ENCODE assay signal across 26 cellular contexts in genomic region chr9:82565188-82565966, GRCh38.
"Had no signal": no experiment of that assay in that cellular context is flagged by ENCODE, and none has a peak within 500 bp of the region (broad histone marks: within the 10 kb centered on the region; RNA-seq: fewer than 3 reads in every experiment).

No MANE protein-coding gene starts in this region.

- H3K27me3 ChIP-seq: colonic mucosa, left lung, right atrium auricular region, suprapubic skin, transverse colon, uterus had no signal

- H3K4me3 ChIP-seq: colonic mucosa, left lung, right atrium auricular region, skin epidermis, suprapubic skin, transverse colon, uterus had no signal

- H3K4me1 Mint-ChIP-seq: activated naive CD8-positive, alpha-beta T cell treated with anti-CD3 and anti-CD28 coated beads, Interleukin-2, amount 50 U/mL, for 24 hours; endodermal cell; memory B cell had no signal

- DNase-seq: activated CD4-positive, alpha-beta T cell treated with anti-CD3 and anti-CD28 coated beads for 48 hours; activated CD4-positive, CD25-positive, alpha-beta regulatory T cell; activated CD8-positive, alpha-beta T cell treated with anti-CD3 and anti-CD28 coated beads for 36 hours; activated naive CD4-positive, alpha-beta T cell treated with Interleukin-2 at 50 U/mL for 16 hours; activated naive CD8-positive, alpha-beta T cell treated with anti-CD3 and anti-CD28 coated beads, Interleukin-2, amount 50 U/mL, for 24 hours; activated T-cell treated with anti-CD3 and anti-CD28 coated beads, Interleukin-2, amount 50 U/mL, for 1 hour; anterior cingulate cortex; caudate nucleus; colonic mucosa; endodermal cell; left lung; stimulated activated CD4-positive, alpha-beta T cell treated with anti-CD3 and anti-CD28 coated beads, Interleukin-2, amount 100 ng/mL, for 48 hours; T-helper 1 cell; T1000; transverse colon; uterus had no signal

- H3K4me1 ChIP-seq: colonic mucosa, left lung, right atrium auricular region, suprapubic skin had no signal

- H3K36me3 Mint-ChIP-seq: brain; natural killer cell treated with Interleukin-12 subunit alpha and Interleukin-12 subunit beta and Interleukin-15 and Interleukin-18, amount 100 ng/mL, for 72 hours had no signal

- ATAC-seq: activated CD8-positive, alpha-beta T cell treated with anti-CD3 and anti-CD28 coated beads for 36 hours; activated naive CD8-positive, alpha-beta T cell treated with anti-CD3 and anti-CD28 coated beads, Interleukin-2, amount 50 U/mL, for 24 hours; left lung; natural killer cell treated with Interleukin-12 subunit alpha and Interleukin-12 subunit beta and Interleukin-15 and Interleukin-18, amount 100 ng/mL, for 72 hours had no signal

- H3K9me3 ChIP-seq: colonic mucosa, right atrium auricular region, suprapubic skin, transverse colon, uterus had no signal

- H3K4me3 Mint-ChIP-seq: activated CD8-positive, alpha-beta T cell treated with anti-CD3 and anti-CD28 coated beads for 36 hours; activated naive CD8-positive, alpha-beta T cell treated with anti-CD3 and anti-CD28 coated beads, Interleukin-2, amount 50 U/mL, for 24 hours; brain; endodermal cell; memory B cell; natural killer cell treated with Interleukin-12 subunit alpha and Interleukin-12 subunit beta and Interleukin-15 and Interleukin-18, amount 100 ng/mL, for 72 hours; stimulated activated naive CD8-positive, alpha-beta T cell treated with anti-CD3 and anti-CD28 coated beads, Interleukin-15, Interleukin-2, amounts not matched to agents 100 ng/mL and 50 ng/mL, for 24 hours had no signal

- H3K9me3 Mint-ChIP-seq: activated naive CD8-positive, alpha-beta T cell treated with anti-CD3 and anti-CD28 coated beads, Interleukin-2, amount 50 U/mL, for 24 hours; activated T-helper 2 cell treated with anti-CD3 and anti-CD28 coated beads, Interferon-gamma antibody, Interleukin-2, Interleukin-4, amounts not matched to agents 10 μg/mL and 5 μg/mL and 100 μg/mL, durations not matched to agents 14 hours and 24 hours and 36 hours; endodermal cell; memory B cell had no signal

- H3K27me3 Mint-ChIP-seq: activated CD8-positive, alpha-beta T cell treated with anti-CD3 and anti-CD28 coated beads for 36 hours; activated naive CD8-positive, alpha-beta T cell treated with anti-CD3 and anti-CD28 coated beads, Interleukin-2, amount 50 U/mL, for 24 hours; natural killer cell treated with Interleukin-12 subunit alpha and Interleukin-12 subunit beta and Interleukin-15 and Interleukin-18, amount 100 ng/mL, for 72 hours; progenitor cell of endocrine pancreas; stimulated activated naive CD8-positive, alpha-beta T cell treated with anti-CD3 and anti-CD28 coated beads, Interleukin-15, Interleukin-2, amounts not matched to agents 100 ng/mL and 50 ng/mL, for 24 hours had no signal

- H3K27ac ChIP-seq: colonic mucosa, epithelial cell of prostate, left lung, right atrium auricular region, skin epidermis, suprapubic skin, transverse colon, uterus had no signal

- H3K36me3 ChIP-seq: colonic mucosa, left lung, right atrium auricular region, suprapubic skin, transverse colon, uterus had no signal

- H3K27ac Mint-ChIP-seq: activated CD8-positive, alpha-beta T cell treated with anti-CD3 and anti-CD28 coated beads for 36 hours; activated naive CD8-positive, alpha-beta T cell treated with anti-CD3 and anti-CD28 coated beads, Interleukin-2, amount 50 U/mL, for 24 hours; activated T-helper 2 cell treated with anti-CD3 and anti-CD28 coated beads, Interferon-gamma antibody, Interleukin-2, Interleukin-4, amounts not matched to agents 10 μg/mL and 5 μg/mL and 100 μg/mL, durations not matched to agents 14 hours and 24 hours and 36 hours; endodermal cell; memory B cell; natural killer cell treated with Interleukin-12 subunit alpha and Interleukin-12 subunit beta and Interleukin-15 and Interleukin-18, amount 100 ng/mL, for 72 hours; progenitor cell of endocrine pancreas; stimulated activated naive CD8-positive, alpha-beta T cell treated with anti-CD3 and anti-CD28 coated beads, Interleukin-15, Interleukin-2, amounts not matched to agents 100 ng/mL and 50 ng/mL, for 24 hours had no signal
